Comparison of ENCODE assay signal across 8 cellular contexts in genomic region chr18:159037-159652, GRCh38. TPM values are rescaled to one million over a fixed set of nuclear protein-coding genes. Genes with fewer than 3 reads are reported as not detected.
DNase-seq lines count a peak whose midpoint lies in the region; ATAC-seq and TF ChIP-seq lines count a peak whose summit lies in the region.

No MANE protein-coding gene starts in this region.

- H3K9me3 ChIP-seq in prostate gland, result no peaks in the 10 kb centered on the region

- H3K4me3 ChIP-seq in WI38 (ENCODE audit: low read depth, low read length) (peak overlapping the region; percentile 75), prostate gland (peak overlapping the region; percentile 94)

- under 1% methylated on average over 23 of the region's 23 CpGs for WGBS in prostate gland

- DNase-seq in EH (ENCODE audit: low read depth) (peak; percentile 13), foreskin keratinocyte (peak; percentile 1 to 6), prostate gland (ENCODE audit: low spot score) (no peak), GOT3 (lab: John Stamatoyannopoulos, UW) (no peak), DMS79 (lab: John Stamatoyannopoulos, UW) (no peak)
- no peak for DNase-seq in NK-92 treated with Interleukin-12 subunit alpha and Interleukin-12 subunit beta, amount 100 ng/mL, for 24 hours (lab: John Stamatoyannopoulos, UW)

- no peaks in the 10 kb centered on the region for H3K27me3 ChIP-seq in foreskin keratinocyte
- H3K27me3 ChIP-seq in prostate gland (replicated peaks; ENCODE audit: insufficient read depth), result no peaks in the 10 kb centered on the region

- peaks cover 20% of the 10 kb centered on the region for H3K4me1 ChIP-seq in foreskin keratinocyte
- H3K4me1 ChIP-seq in prostate gland (replicated peaks), result no peaks in the 10 kb centered on the region

- H3K27ac ChIP-seq in foreskin keratinocyte, result peak overlapping the region; percentile 90
- H3K27ac ChIP-seq in prostate gland, result peak overlapping the region; percentile 86 to 91

- no peak for TF ChIP-seq CTCF in WI38 (IDR thresholded peaks at IDR 0.05; ENCODE audit: low read depth, low read length)
- no peak for TF ChIP-seq CTCF in foreskin keratinocyte (conservative IDR thresholded peaks at IDR 0.05)
- no peak for TF ChIP-seq CTCF in prostate gland (IDR thresholded peaks at IDR 0.05)

- no peak for TF ChIP-seq POLR2A in prostate gland (IDR thresholded peaks at IDR 0.05)

- ATAC-seq in HG03354 (IDR thresholded peaks at IDR 0.05; ENCODE audit: poor library complexity, severe bottlenecking, unreplicated experiment), result peak; percentile 1
- ATAC-seq in foreskin keratinocyte, result no peak

- intact Hi-C loops in prostate gland (cut with DNase I), result no loop called here

- H3K36me3 ChIP-seq in prostate gland, result no peaks in the 10 kb centered on the region

RNA-seq across cellular contexts. Expression of gene USP14, which starts 0.8 kb away (rescaled TPM):
- 67.1 and 70.1 TPM in 2 replicates for total RNA-seq in foreskin keratinocyte
- 46.1 and 53.9 TPM in 2 replicates for polyA plus RNA-seq in foreskin keratinocyte
- 10 to 100 TPM; 25.9 to 51.2 TPM for total RNA-seq in prostate gland

Comparison
In these comparisons a context has a peak if more than half of its experiments do, and no peak if none do; other contexts are left out.
1. DNase-seq: peak in EH (single experiment) and foreskin keratinocyte (2 of 2); none in prostate gland (single experiment), GOT3 (single experiment), DMS79 (single experiment) and NK-92 treated with Interleukin-12 subunit alpha and Interleukin-12 subunit beta, amount 100 ng/mL, for 24 hours (single experiment).